ENCODE assay signal across 11 cellular contexts in the genomic region with DNA sequence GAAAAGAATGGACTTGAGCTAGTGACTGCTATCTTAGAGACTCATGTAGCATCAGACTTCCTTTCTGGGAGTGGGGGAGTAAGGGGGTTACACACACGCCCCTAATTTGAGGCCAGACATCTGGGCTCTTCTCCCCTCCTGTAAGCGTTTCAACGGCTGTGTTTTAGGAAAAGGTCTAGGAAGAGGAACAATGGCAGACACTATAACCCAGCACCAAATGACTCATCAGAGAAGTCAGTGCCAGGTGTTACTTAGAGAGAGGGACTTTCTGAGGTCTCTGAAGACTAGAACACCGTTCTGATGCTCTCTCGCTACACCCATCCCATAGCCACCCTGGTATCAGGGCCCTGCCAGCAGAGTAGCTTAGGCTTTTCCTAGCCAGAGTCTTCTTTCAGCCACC.
DNase-seq lines count a peak whose midpoint lies in the region; ATAC-seq and TF ChIP-seq lines count a peak whose summit lies in the region.
"Had no signal": no experiment of that assay in that cellular context is flagged by ENCODE, and none has a peak within 500 bp of the region (broad histone marks: within the 10 kb centered on the region; RNA-seq: fewer than 3 reads in every experiment).

No MANE protein-coding gene starts in this region.

- TF ChIP-seq CTCF in heart right ventricle (IDR thresholded peaks at IDR 0.05), result no peak
- no peak for TF ChIP-seq CTCF in left ventricle myocardium inferior (IDR thresholded peaks at IDR 0.05; ENCODE audit: borderline replicate concordance)
- no peak for TF ChIP-seq CTCF in OCI-LY3 (IDR thresholded peaks at IDR 0.05; ENCODE audit: low read depth, low read length)

- DNase-seq in heart right ventricle (no peak), left ventricle myocardium inferior (no peak), RPMI8226 (no peak), activated T-cell treated with anti-CD3 and anti-CD28 coated beads for 4 hours (no peak), substantia nigra (lab: John Stamatoyannopoulos, UW) (no peak)
- no peak for DNase-seq in stimulated activated CD4-positive, alpha-beta T cell treated with anti-CD3 and anti-CD28 coated beads, Interleukin-15, amount 100 ng/mL, for 24 hours
- DNase-seq: kidney, NCI-H510A treated with DMSO at 0.1 percent for 48 hours had no signal

- H3K9ac ChIP-seq in OCI-LY3 (ENCODE audit: low read length), result no peak overlapping the region; the same call in 1 of the 2 replicates

- no peak overlapping the region for H2AFZ ChIP-seq in OCI-LY3 (ENCODE audit: low read depth, low read length)

- H3K4me2 ChIP-seq in OCI-LY3 (ENCODE audit: low read length), result peak overlapping the region; percentile 71

- H3K9me3 ChIP-seq in heart right ventricle (peaks cover 0 to 13% (median 0%) of the 10 kb centered on the region in 11 donors), left ventricle myocardium inferior (replicated peaks) (no peaks in the 10 kb centered on the region), OCI-LY3 (ENCODE audit: insufficient read depth, low read length) (no peaks in the 10 kb centered on the region)

- H3K27me3 ChIP-seq in heart right ventricle (no peaks in the 10 kb centered on the region), left ventricle myocardium inferior (ENCODE audit: low read depth) (no peaks in the 10 kb centered on the region), OCI-LY3 (ENCODE audit: low read depth, low read length) (no peaks in the 10 kb centered on the region)

- H3K36me3 ChIP-seq in heart right ventricle, result peaks cover 0 to 24% (median 0%) of the 10 kb centered on the region in 9 donors
- H3K36me3 ChIP-seq in left ventricle myocardium inferior, result peaks cover 17% of the 10 kb centered on the region
- H3K36me3 ChIP-seq in OCI-LY3 (replicated peaks; ENCODE audit: low read depth, low read length), result no peaks in the 10 kb centered on the region

- H3K4me1 ChIP-seq in heart right ventricle, result peaks cover 0 to 33% (median 18%) of the 10 kb centered on the region in 9 donors
- peaks cover 16% of the 10 kb centered on the region for H3K4me1 ChIP-seq in left ventricle myocardium inferior
- peaks cover 21% of the 10 kb centered on the region for H3K4me1 ChIP-seq in OCI-LY3 (ENCODE audit: low read length)

- H4K20me1 ChIP-seq in OCI-LY3 (ENCODE audit: insufficient read depth, low read length), result no peaks in the 10 kb centered on the region

- ATAC-seq in heart right ventricle (peak in 5 of 8 donors; percentile 22 to 76 (median 53)), HG02973 (IDR thresholded peaks at IDR 0.05; ENCODE audit: unreplicated experiment) (peak; percentile 98)

- H3K27ac ChIP-seq in heart right ventricle, result peak overlapping the region in 3 of 10 donors; percentile 7 to 56 (median 10)
- no peak overlapping the region for H3K27ac ChIP-seq in left ventricle myocardium inferior (replicated peaks)
- H3K27ac ChIP-seq in OCI-LY3 (ENCODE audit: low read length), result peak overlapping the region; percentile 27; the same call in 1 of the 2 replicates
- no peak overlapping the region for H3K27ac ChIP-seq in substantia nigra (ENCODE audit: low read depth, low read length, poor library complexity, severe bottlenecking)

- WGBS in heart right ventricle, 2 donors, result 41 to 49% methylated on average over 5 of the region's 5 CpGs

- H3K79me2 ChIP-seq in OCI-LY3 (ENCODE audit: low read length), result no peaks in the 10 kb centered on the region

- intact Hi-C loops in heart right ventricle (cut with DNase I), result no loop called here
- intact Hi-C loops in left ventricle myocardium inferior (cut with micrococcal nuclease), result no loop called here

- H3K4me3 ChIP-seq in heart right ventricle (no peak overlapping the region), left ventricle myocardium inferior (no peak overlapping the region), OCI-LY3 (ENCODE audit: low read length) (peak overlapping the region; percentile 56)
- H3K4me3 ChIP-seq: skin epidermis had no signal
